Comparison of ENCODE assay signal across 9 cellular contexts in the genomic region with DNA sequence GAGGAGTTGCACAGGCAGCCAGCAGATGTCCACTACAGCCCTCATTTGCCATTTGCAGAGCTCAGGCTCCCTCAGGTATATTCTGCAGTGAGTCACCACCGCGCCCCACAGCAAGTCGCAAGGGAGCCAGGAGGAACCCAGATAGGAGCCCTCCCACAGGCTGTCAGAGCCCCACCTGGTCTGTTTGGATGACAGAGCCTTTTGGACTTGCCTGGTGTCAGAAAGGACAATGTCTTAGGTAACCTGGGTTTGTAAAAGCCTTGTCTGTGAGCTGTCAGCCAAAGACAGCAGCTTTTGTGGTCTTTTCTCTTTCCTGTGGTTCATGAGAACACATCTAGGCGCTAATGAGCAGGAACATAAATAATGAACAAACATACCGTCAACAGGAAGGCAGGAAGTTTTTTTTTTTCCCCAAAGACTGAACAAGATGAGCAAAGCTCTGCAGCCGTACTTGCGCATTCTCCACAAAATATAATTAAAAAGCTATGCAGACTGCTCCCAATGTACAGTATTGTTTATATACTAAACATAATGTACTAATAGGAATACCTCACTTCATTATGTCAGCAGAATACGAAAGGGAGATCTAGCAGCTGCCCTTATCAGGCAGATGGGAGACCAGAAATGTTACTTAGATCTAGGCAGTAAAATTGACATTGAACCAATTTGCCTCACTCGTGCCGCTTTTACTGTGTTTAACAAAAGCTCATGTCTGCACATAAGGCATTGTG.
DNase-seq lines count a peak whose midpoint lies in the region; ATAC-seq and TF ChIP-seq lines count a peak whose summit lies in the region.
"Had no signal": no experiment of that assay in that cellular context is flagged by ENCODE, and none has a peak within 500 bp of the region (broad histone marks: within the 10 kb centered on the region; RNA-seq: fewer than 3 reads in every experiment).

No MANE protein-coding gene starts in this region.

- TF ChIP-seq CTCF in foreskin keratinocyte (conservative IDR thresholded peaks at IDR 0.05) (peak; percentile 11), omental fat pad (IDR thresholded peaks at IDR 0.05) (no peak)

- no peaks in the 10 kb centered on the region for H3K9me3 Mint-ChIP-seq in stimulated activated effector memory CD8-positive, alpha-beta T cell treated with anti-CD3 and anti-CD28 coated beads, Interleukin-12 subunit alpha, Interleukin-12 subunit beta, amount 100 ng/mL, for 72 hours

- H3K36me3 Mint-ChIP-seq in stimulated activated effector memory CD8-positive, alpha-beta T cell treated with anti-CD3 and anti-CD28 coated beads, Interleukin-12 subunit alpha, Interleukin-12 subunit beta, amount 100 ng/mL, for 72 hours: no peaks in the 10 kb centered on the region

- DNase-seq in NCI-H1694 treated with DMSO at 0.1 percent for 48 hours (lab: John Stamatoyannopoulos, UW): peak; percentile 29
- no peak for DNase-seq in NCI-H1694 (lab: John Stamatoyannopoulos, UW)
- peak; percentile 14 to 24 for DNase-seq in activated CD4-positive, alpha-beta T cell treated with anti-CD3 and anti-CD28 coated beads, Interleukin-2, amount 50 U/mL, for 48 hours
- peak; percentile 12 to 44 for DNase-seq in foreskin keratinocyte
- DNase-seq in stimulated activated effector memory CD8-positive, alpha-beta T cell treated with anti-CD3 and anti-CD28 coated beads, Interleukin-12 subunit alpha, Interleukin-12 subunit beta, amount 100 ng/mL, for 72 hours (ENCODE audit: low spot score in 2 of 2): peak in 1 of 2 donors; percentile 18
- no peak for DNase-seq in NCI-H187 treated with DMSO at 0.1 percent for 48 hours (lab: John Stamatoyannopoulos, UW)
- no peak for DNase-seq in NCI-H2227 (lab: John Stamatoyannopoulos, UW; ENCODE audit: unreplicated experiment)
- DNase-seq in omental fat pad (ENCODE audit: low spot score): no peak
- DNase-seq: ACHN had no signal

- no peak overlapping the region for H3K27ac ChIP-seq in foreskin keratinocyte

- peaks cover 3% of the 10 kb centered on the region for H3K27me3 ChIP-seq in foreskin keratinocyte

- ATAC-seq in foreskin keratinocyte: peak; percentile 89
- peak; percentile 85 for ATAC-seq in stimulated activated effector memory CD8-positive, alpha-beta T cell treated with anti-CD3 and anti-CD28 coated beads, Interleukin-12 subunit alpha, Interleukin-12 subunit beta, amount 100 ng/mL, for 72 hours
- ATAC-seq in omental fat pad (ENCODE audit: low FRiP score): no peak

- H3K4me1 ChIP-seq in foreskin keratinocyte: no peaks in the 10 kb centered on the region

- H3K4me1 Mint-ChIP-seq in stimulated activated effector memory CD8-positive, alpha-beta T cell treated with anti-CD3 and anti-CD28 coated beads, Interleukin-12 subunit alpha, Interleukin-12 subunit beta, amount 100 ng/mL, for 72 hours: peaks cover 43% of the 10 kb centered on the region

- H3K4me3 Mint-ChIP-seq in stimulated activated effector memory CD8-positive, alpha-beta T cell treated with anti-CD3 and anti-CD28 coated beads, Interleukin-12 subunit alpha, Interleukin-12 subunit beta, amount 100 ng/mL, for 72 hours: peak overlapping the region; percentile 57

- H3K27ac Mint-ChIP-seq in stimulated activated effector memory CD8-positive, alpha-beta T cell treated with anti-CD3 and anti-CD28 coated beads, Interleukin-12 subunit alpha, Interleukin-12 subunit beta, amount 100 ng/mL, for 72 hours: peak overlapping the region; percentile 64

Comparison
In these comparisons a context has a peak if more than half of its experiments do, and no peak if none do; other contexts are left out.
1. DNase-seq: peak in NCI-H1694 treated with DMSO at 0.1 percent for 48 hours (single experiment), activated CD4-positive, alpha-beta T cell treated with anti-CD3 and anti-CD28 coated beads, Interleukin-2, amount 50 U/mL, for 48 hours (2 of 2) and foreskin keratinocyte (2 of 2); none in NCI-H1694 (single experiment), NCI-H187 treated with DMSO at 0.1 percent for 48 hours (single experiment), NCI-H2227 (single experiment) and omental fat pad (single experiment).